In genomic region chr2:74944987-74945782, GRCh38 we compare ENCODE assay signal across 10 cellular contexts. TPM values are rescaled to one million over a fixed set of nuclear protein-coding genes. Genes with fewer than 3 reads are reported as not detected.
DNase-seq lines count a peak whose midpoint lies in the region; ATAC-seq, FAIRE-seq and TF ChIP-seq lines count a peak whose summit lies in the region.
"Had no signal": no experiment of that assay in that cellular context is flagged by ENCODE, and none has a peak within 500 bp of the region (broad histone marks: within the 10 kb centered on the region; RNA-seq: fewer than 3 reads in every experiment).

No MANE protein-coding gene starts in this region.

- RAD21 ChIA-PET in GM12878 (lab: Charles Lee; ENCODE audit: unreplicated experiment), result interaction anchor here (0.7 to 1.2 kb wide), 5 partner anchors 22 to 213 kb away, joined by 3 to 6 read pairs (median 5); no protein-coding TSS in a partner anchor

- peak; percentile 100 for ATAC-seq in GM18502 (IDR thresholded peaks at IDR 0.05; ENCODE audit: poor library complexity, unreplicated experiment)
- peak; percentile 99 for ATAC-seq in GM21526 (IDR thresholded peaks at IDR 0.05; ENCODE audit: low FRiP score, unreplicated experiment)
- ATAC-seq in HG03378 (IDR thresholded peaks at IDR 0.05; ENCODE audit: unreplicated experiment), result peak; percentile 100
- peak; percentile 100 for ATAC-seq in GM12878
- ATAC-seq in gastrocnemius medialis, result no peak

- H3K36me3 ChIP-seq in GM12878 (ENCODE audit: control insufficient read depth in 2 of 2, insufficient read depth in 2 of 2, low read length in 1 of 2) (no peaks in the 10 kb centered on the region), gastrocnemius medialis (no peaks in the 10 kb centered on the region), small intestine (ENCODE audit: control insufficient read depth in 2 of 2, insufficient read depth in 2 of 2, low read length in 2 of 2) (no peaks in the 10 kb centered on the region)

- TF ChIP-seq POLR2A in GM12878 (IDR thresholded peaks at IDR 0.05; ENCODE audit: low read depth, low read length) (no peak), erythroblast (IDR thresholded peaks at IDR 0.05; ENCODE audit: low read length) (no peak), gastrocnemius medialis (IDR thresholded peaks at IDR 0.05) (no peak)

- peaks cover 5% of the 10 kb centered on the region for H3K27me3 Mint-ChIP-seq in nephron progenitor cell (ENCODE audit: low read depth, poor library complexity)

- H3K27me3 ChIP-seq in GM12878 (replicated peaks in 1 of 2; ENCODE audit: control insufficient read depth in 2 of 2, insufficient read depth in 2 of 2, low read length in 1 of 2) (no peaks in the 10 kb centered on the region), gastrocnemius medialis (no peaks in the 10 kb centered on the region), small intestine (ENCODE audit: control insufficient read depth in 2 of 2, insufficient read depth in 2 of 2, low read length in 2 of 2) (no peaks in the 10 kb centered on the region)

- H3K9me3 ChIP-seq in GM12878 (replicated peaks; ENCODE audit: control insufficient read depth, insufficient read depth, low read length), result peaks cover 4% of the 10 kb centered on the region; the same call in 1 of the 3 replicates
- no peaks in the 10 kb centered on the region for H3K9me3 ChIP-seq in gastrocnemius medialis
- no peaks in the 10 kb centered on the region for H3K9me3 ChIP-seq in small intestine (ENCODE audit: control insufficient read depth, low read depth)

- no peak overlapping the region for H3K4me2 ChIP-seq in GM12878 (ENCODE audit: control insufficient read depth, insufficient read depth)

- no peaks in the 10 kb centered on the region for H3K4me1 Mint-ChIP-seq in nephron progenitor cell

- H3K36me3 Mint-ChIP-seq in nephron progenitor cell (ENCODE audit: low read depth), result peaks cover 27% of the 10 kb centered on the region

- H3K27ac Mint-ChIP-seq in nephron progenitor cell, result no peak overlapping the region

- intact Hi-C loops in GM12878 (cut with micrococcal nuclease; ENCODE audit: unreplicated experiment) (loop anchor here (1.0 kb wide), 1 partner anchor 13 kb away; the partner anchor contains the start of gene POLE4), gastrocnemius medialis (cut with DNase I; ENCODE audit: low total_unique reads) (no loop called here)

- whole genome bisulfite sequencing in GM12878 (ENCODE audit: insufficient coverage, insufficient replicate concordance, low lambda C conversion rate, missing lambda C conversion rate), result 50% methylated on average over 4 of the region's 4 CpGs
- WGBS in small intestine, 3 donors, result 87 to 90% (median 89%) methylated on average over 4 of the region's 4 CpGs

- H3K27ac ChIP-seq in GM12878 (ENCODE audit: control insufficient read depth, insufficient read depth), result no peak overlapping the region
- H3K27ac ChIP-seq in gastrocnemius medialis, result no peak overlapping the region
- H3K27ac ChIP-seq in small intestine (ENCODE audit: low read depth in 1 of 2, low read length in 1 of 2), result no peak overlapping the region

- H4K20me1 ChIP-seq in GM12878 (ENCODE audit: control insufficient read depth, insufficient read depth), result no peaks in the 10 kb centered on the region

- peak in 1 of 2 experiments; percentile 51; a peak in 1 of 4 replicates for TF ChIP-seq EP300 in GM12878 (IDR thresholded peaks at IDR 0.05; ENCODE audit: borderline replicate concordance in 1 of 2, control insufficient read depth in 1 of 2, low read depth in 2 of 2, low read length in 2 of 2)

- TF ChIP-seq RAD21 in GM12878 (IDR thresholded peaks at IDR 0.05; ENCODE audit: insufficient read depth, low read depth, low read length), result no peak

- no peak overlapping the region for H2AFZ ChIP-seq in GM12878 (ENCODE audit: control insufficient read depth, low read depth, low read length)

- CTCF ChIA-PET in GM12878 (lab: Yijun Ruan, JAX), result interaction anchor here (0.7 to 1.1 kb wide), 4 partner anchors 13 to 155 kb away, joined by 3 to 5 read pairs (median 4); no protein-coding TSS in a partner anchor

- peaks cover 8% of the 10 kb centered on the region for H3K4me1 ChIP-seq in GM12878 (ENCODE audit: control insufficient read depth, insufficient read depth, low read length)
- no peaks in the 10 kb centered on the region for H3K4me1 ChIP-seq in gastrocnemius medialis
- no peaks in the 10 kb centered on the region for H3K4me1 ChIP-seq in small intestine (ENCODE audit: control insufficient read depth in 2 of 2, insufficient read depth in 1 of 2, low read depth in 1 of 2, low read length in 1 of 2)

- no TSS peak for BruUV-seq in GM12878 (replicated peaks; lab: Mats Ljungman, UMichigan)

- peak; percentile 72 for DNase-seq in GM12878 (ENCODE audit: low read depth, low spot score)
- no peak for DNase-seq in erythroblast (lab: John Stamatoyannopoulos, UW)
- no peak for DNase-seq in gastrocnemius medialis
- DNase-seq in nephron progenitor cell, result no peak
- no peak for DNase-seq in small intestine
- DNase-seq: caudate nucleus, T1000 had no signal

- FAIRE-seq in GM12878 (lab: Jason Lieb, UNC) (peak; percentile 88), small intestine (lab: Jason Lieb, UNC) (no peak)

- POLR2A ChIA-PET in GM12878 (lab: Charles Lee), result interaction anchor here (1.2 kb wide), 1 partner anchor 100 kb away, joined by 6 read pairs; no protein-coding TSS in a partner anchor

- in situ Hi-C loops in GM12878 (cut with MboI), result no loop called here
- in situ Hi-C loops in gastrocnemius medialis (cut with MboI; ENCODE audit: low sequenced_read_pairs in 4 of 4), result no loop called here

- peaks cover 30% of the 10 kb centered on the region for H3K9me3 Mint-ChIP-seq in nephron progenitor cell

- TF ChIP-seq CTCF in GM12878 (IDR thresholded peaks at IDR 0.05 in 2 of 3, conservative IDR thresholded peaks at IDR 0.05 in 1 of 3; ENCODE audit: control insufficient read depth in 2 of 3, extremely low read depth in 1 of 3, insufficient read depth in 1 of 3, low read depth in 3 of 3, low read length in 3 of 3), result no peak
- TF ChIP-seq CTCF in gastrocnemius medialis (IDR thresholded peaks at IDR 0.05 in 4 of 5, conservative IDR thresholded peaks at IDR 0.05 in 1 of 5), result no peak
- no peak for TF ChIP-seq CTCF in nephron progenitor cell (IDR thresholded peaks at IDR 0.05)

- H3K4me3 ChIP-seq in GM12878 (no peak overlapping the region), gastrocnemius medialis (no peak overlapping the region), small intestine (ENCODE audit: low read depth in 1 of 2, low read length in 2 of 2) (no peak overlapping the region)

- H3K9ac ChIP-seq in GM12878 (ENCODE audit: control insufficient read depth, insufficient read depth, low read length), result no peak overlapping the region

- H3K4me3 Mint-ChIP-seq in nephron progenitor cell, result no peak overlapping the region

- SMC1A ChIA-PET in GM12878 (lab: Charles Lee; ENCODE audit: uncharacterized antibody, unreplicated experiment), result interaction anchor here (0.5 to 1.2 kb wide), 10 partner anchors 9 to 663 kb away, joined by 3 to 4 read pairs (median 3); no protein-coding TSS in a partner anchor

- no peaks in the 10 kb centered on the region for H3K79me2 ChIP-seq in GM12878 (ENCODE audit: control insufficient read depth, insufficient read depth, low read length)

TF ChIP-seq in GM12878, 131 proteins besides CTCF, POLR2A, EP300 and RAD21 (continues in another document):
- TF ChIP-seq ZZZ3 (IDR thresholded peaks at IDR 0.05; ENCODE audit: control insufficient read depth, insufficient read length, low read depth) (no peak), ELK1 (IDR thresholded peaks at IDR 0.05; ENCODE audit: low read depth, low read length) (no peak), RBBP5 (conservative IDR thresholded peaks at IDR 0.05) (no peak)

RNA-seq across cellular contexts. Expression of gene POLE4, which starts 13.3 kb away (rescaled TPM):
- total RNA-seq in GM12878 (2013; cell fraction: nucleolus; rRNA removed), result 27.5 and 34.0 TPM in 2 replicates
- total RNA-seq in GM12878 (2014; rRNA removed), result 46.8 and 47.0 TPM in 2 replicates
- total RNA-seq in GM12878 (2014; rRNA removed; fragmentation: Illumina TruSeq; extraction: Trizol), result 46.7 and 49.0 TPM in 2 replicates
- 75.8 and 78.9 TPM in 2 replicates for total RNA-seq in GM12878 (2021)
- 62.9 TPM for polyA plus RNA-seq in GM12878 (2011; ENCODE audit: low read depth)
- 112 and 129 TPM in 2 replicates for polyA plus RNA-seq in GM12878 (2011; rRNA removed)
- 51.8 and 53.5 TPM in 2 replicates for polyA plus RNA-seq in GM12878 (2011; cell fraction: cytosol; rRNA removed)
- polyA plus RNA-seq in GM12878 (2011; cell fraction: nucleus; rRNA removed), result 23.7 and 26.3 TPM in 2 replicates
- 44.8 and 64.0 TPM in 2 replicates for polyA plus RNA-seq in GM12878 (2012)
- 38.5 and 43.9 TPM in 2 replicates for polyA plus RNA-seq in GM12878 (2014; fragmentation: Illumina TruSeq; extraction: Trizol)
- polyA plus RNA-seq in GM12878 (2014; fragmentation: Nextera tagmentation; extraction: Ambion mirVana), result 10 to 100 TPM; 48.8 to 86.2 TPM
- 57.8 and 69.5 TPM in 2 replicates for polyA plus RNA-seq in GM12878 (2014; rRNA removed)
- polyA plus RNA-seq in GM12878 (2016; fragmentation: Nextera tagmentation; extraction: Ambion mirVana), result 100 to 1,000 TPM; 210 to 221 TPM
- 10.5 and 10.9 TPM in 2 replicates for polyA minus RNA-seq in GM12878 (2011; rRNA and poly(A)+ RNA removed)
- 14.0 and 18.2 TPM in 2 replicates for polyA minus RNA-seq in GM12878 (2011; cell fraction: cytosol; rRNA and poly(A)+ RNA removed)
- 11.8 and 30.4 TPM in 2 replicates for polyA minus RNA-seq in GM12878 (2011; cell fraction: nucleus; rRNA and poly(A)+ RNA removed)
- 10 to 100 TPM; 22.3 to 49.5 (median 30.9) TPM for total RNA-seq in gastrocnemius medialis
- polyA plus RNA-seq in small intestine, result 100 to 1,000 TPM in 1 of 3 donors, 10 to 100 TPM in 2; 44.3 to 116 (median 66.0) TPM

Comparison
In these comparisons a context has a peak if more than half of its experiments do, and no peak if none do; other contexts are left out.
1. ATAC-seq: peak in GM18502 (single experiment), GM21526 (single experiment), HG03378 (single experiment) and GM12878 (single experiment); none in gastrocnemius medialis (0 of 2).